13 cellular contexts compared by ENCODE assay signal in the genomic region with DNA sequence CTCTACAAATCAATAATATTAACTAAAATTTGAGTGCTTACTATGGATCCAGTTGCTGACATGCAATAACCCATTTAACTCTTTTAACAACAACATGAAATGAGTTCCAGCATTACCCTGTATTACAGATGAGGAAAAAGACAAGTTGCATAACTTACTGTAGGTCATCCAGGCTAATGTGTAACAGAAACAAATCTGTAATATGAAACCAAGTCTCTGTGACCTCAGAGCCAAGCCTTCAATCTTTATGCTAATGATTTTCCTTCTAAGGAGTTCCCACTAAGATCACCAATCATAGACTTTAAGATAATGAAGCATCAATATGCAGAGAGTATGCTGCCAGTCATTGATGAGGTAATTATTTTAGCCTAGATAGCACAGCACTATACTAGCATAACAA. TPM values are rescaled to one million over a fixed set of nuclear protein-coding genes. Genes with fewer than 3 reads are reported as not detected.
DNase-seq lines count a peak whose midpoint lies in the region; ATAC-seq, FAIRE-seq and TF ChIP-seq lines count a peak whose summit lies in the region.
"Had no signal": no experiment of that assay in that cellular context is flagged by ENCODE, and none has a peak within 500 bp of the region (broad histone marks: within the 10 kb centered on the region; RNA-seq: fewer than 3 reads in every experiment).

No MANE protein-coding gene starts in this region.

- H3K9ac ChIP-seq in adipocyte (ENCODE audit: low read length) (no peak overlapping the region), mesenchymal stem cell (ENCODE audit: low read length) (no peak overlapping the region)

- H2AK5ac ChIP-seq in mesenchymal stem cell (ENCODE audit: low read length, severe bottlenecking) = no peak overlapping the region

- H3K4me1 ChIP-seq in adipocyte (ENCODE audit: control insufficient read depth, insufficient read depth, low read length) (peaks cover 4% of the 10 kb centered on the region), mesenchymal stem cell (ENCODE audit: control insufficient read depth, insufficient read depth, low read depth, low read length) (no peaks in the 10 kb centered on the region)
- H3K4me1 ChIP-seq: lower lobe of right lung, tibial artery had no signal

- H3K27ac Mint-ChIP-seq in Calu3 (ENCODE audit: unreplicated experiment) = no peak overlapping the region
- H3K27ac Mint-ChIP-seq: T-helper 1 cell treated with Interleukin-12 subunit alpha and Interleukin-12 subunit beta and Interleukin-4 antibody, amounts not matched to agents 30 μg/mL and 1 μg/mL, for 36 hours had no signal

- no peak overlapping the region for H4K91ac ChIP-seq in mesenchymal stem cell (ENCODE audit: low read length)

- H3K27me3 ChIP-seq in adipocyte (replicated peaks; ENCODE audit: control insufficient read depth, insufficient read depth, low read length) (no peaks in the 10 kb centered on the region), mesenchymal stem cell (ENCODE audit: control insufficient read depth in 1 of 2, insufficient read depth in 1 of 2, low read length in 2 of 2) (no peaks in the 10 kb centered on the region)
- H3K27me3 ChIP-seq: tibial artery had no signal

- no peak overlapping the region for H2BK12ac ChIP-seq in mesenchymal stem cell (ENCODE audit: low read length in 2 of 2)

- H2BK15ac ChIP-seq in mesenchymal stem cell (ENCODE audit: low read depth, poor library complexity, severe bottlenecking) = no peak overlapping the region

- no peak overlapping the region for H3K4ac ChIP-seq in mesenchymal stem cell (ENCODE audit: low read depth in 1 of 2, low read length in 2 of 2)

- H3K4me2 ChIP-seq in mesenchymal stem cell (ENCODE audit: low read length, poor library complexity, severe bottlenecking) = no peak overlapping the region

- CTCF ChIA-PET in Calu3 (lab: Charles Lee) = no interaction called here

- intact Hi-C loops in Calu3 (cut with micrococcal nuclease; ENCODE audit: unreplicated experiment) = no loop called here

- no peak overlapping the region for H4K8ac ChIP-seq in mesenchymal stem cell (ENCODE audit: low read length)

- no peaks in the 10 kb centered on the region for H3K36me3 ChIP-seq in adipocyte (ENCODE audit: control insufficient read depth, insufficient read depth, low read length, severe bottlenecking)
- no peaks in the 10 kb centered on the region for H3K36me3 ChIP-seq in mesenchymal stem cell (ENCODE audit: control insufficient read depth in 1 of 2, insufficient read depth in 2 of 2, low read depth in 1 of 2, low read length in 2 of 2)
- H3K36me3 ChIP-seq: lower lobe of right lung, tibial artery had no signal

- BruUV-seq in Calu3 (replicated peaks; lab: Mats Ljungman, UMichigan) = no TSS peak

- no peaks in the 10 kb centered on the region for H3K27me3 Mint-ChIP-seq in Calu3 (ENCODE audit: unreplicated experiment)

- TF ChIP-seq POLR2A in GM12891 (IDR thresholded peaks at IDR 0.05; ENCODE audit: low read depth, low read length) = no peak

- H3K27ac ChIP-seq in mesenchymal stem cell (ENCODE audit: low read length, poor library complexity, severe bottlenecking) = no peak overlapping the region
- H3K27ac ChIP-seq: lower lobe of right lung, tibial artery had no signal

- no peaks in the 10 kb centered on the region for H3K9me3 ChIP-seq in adipocyte (ENCODE audit: control insufficient read depth, low read length)
- no peaks in the 10 kb centered on the region for H3K9me3 ChIP-seq in mesenchymal stem cell (ENCODE audit: control insufficient read depth, low read length)
- H3K9me3 ChIP-seq: lower lobe of right lung, tibial artery had no signal

- H3K4me3 ChIP-seq in adipocyte (ENCODE audit: low read length) (no peak overlapping the region), mesenchymal stem cell (ENCODE audit: insufficient read depth in 1 of 2, low read depth in 1 of 2, low read length in 2 of 2) (no peak overlapping the region)
- H3K4me3 ChIP-seq: lower lobe of right lung, tibial artery had no signal

- peaks cover 4% of the 10 kb centered on the region for H3K9me3 Mint-ChIP-seq in Calu3 (ENCODE audit: low read depth, unreplicated experiment)
- H3K9me3 Mint-ChIP-seq: T-helper 1 cell treated with Interleukin-12 subunit alpha and Interleukin-12 subunit beta and Interleukin-4 antibody, amounts not matched to agents 30 μg/mL and 1 μg/mL, for 36 hours had no signal

- DNase-seq in adipocyte (ENCODE audit: low read depth) (peak; percentile 30), mesenchymal stem cell (peak; percentile 24), Calu3 (no peak), occipital lobe (lab: John Stamatoyannopoulos, UW) (no peak), GM12891 (ENCODE audit: insufficient read length, low spot score) (no peak)
- DNase-seq: foreskin melanocyte, lower lobe of right lung, MM.1S, tibial artery had no signal

- H3K14ac ChIP-seq in mesenchymal stem cell (ENCODE audit: low read length in 2 of 2) = no peak overlapping the region

- H2AFZ ChIP-seq in mesenchymal stem cell (ENCODE audit: low read depth, low read length) = no peak overlapping the region

- TF ChIP-seq CTCF in Calu3 (IDR thresholded peaks at IDR 0.05; ENCODE audit: unreplicated experiment) = no peak

- no peak overlapping the region for H2BK5ac ChIP-seq in mesenchymal stem cell (ENCODE audit: low read depth, low read length, poor library complexity, severe bottlenecking)

- H3K4me1 Mint-ChIP-seq in Calu3 (ENCODE audit: low read depth, unreplicated experiment) = no peaks in the 10 kb centered on the region

- H2BK120ac ChIP-seq in mesenchymal stem cell (ENCODE audit: low read depth, low read length) = no peak overlapping the region

- no peak overlapping the region for H3K23ac ChIP-seq in mesenchymal stem cell (ENCODE audit: low read length in 2 of 2)

- no peaks in the 10 kb centered on the region for H3K36me3 Mint-ChIP-seq in Calu3 (ENCODE audit: insufficient read depth, unreplicated experiment)

- no peak overlapping the region for H3K4me3 Mint-ChIP-seq in Calu3 (ENCODE audit: low read depth, unreplicated experiment)
- H3K4me3 Mint-ChIP-seq: T-helper 1 cell treated with Interleukin-12 subunit alpha and Interleukin-12 subunit beta and Interleukin-4 antibody, amounts not matched to agents 30 μg/mL and 1 μg/mL, for 36 hours had no signal

- no peak overlapping the region for H3K18ac ChIP-seq in mesenchymal stem cell (ENCODE audit: low read depth in 1 of 2, low read length in 2 of 2)

- FAIRE-seq in GM12891 (lab: Jason Lieb, UNC) = no peak

- H3K79me1 ChIP-seq in mesenchymal stem cell (replicated peaks; ENCODE audit: low read length, poor library complexity, severe bottlenecking) = no peaks in the 10 kb centered on the region

- ATAC-seq in GM18909 (IDR thresholded peaks at IDR 0.05; ENCODE audit: poor library complexity, unreplicated experiment) (peak; percentile 87), HG02763 (IDR thresholded peaks at IDR 0.05; ENCODE audit: unreplicated experiment) (peak; percentile 64), GM21786 (IDR thresholded peaks at IDR 0.05; ENCODE audit: unreplicated experiment) (no peak)

TF ChIP-seq in GM12891, 5 proteins besides CTCF, POLR2A, EP300 and RAD21:
- TF ChIP-seq SPI1 (IDR thresholded peaks at IDR 0.05; ENCODE audit: low read depth, low read length) (no peak), POU2F2 (IDR thresholded peaks at IDR 0.05; ENCODE audit: low read depth, low read length) (no peak), PAX5 (IDR thresholded peaks at IDR 0.05; ENCODE audit: insufficient read depth, low read length, severe bottlenecking) (no peak), POLR2AphosphoS5 (IDR thresholded peaks at IDR 0.05; ENCODE audit: low read depth, low read length) (no peak), TAF1 (IDR thresholded peaks at IDR 0.05; ENCODE audit: low read depth, low read length) (no peak)

RNA-seq across cellular contexts. Expression of a gene that starts 35.6 kb away (rescaled TPM):
- 17.3 TPM for polyA plus RNA-seq in mesenchymal stem cell (2013, experiment 1 of 2)
- 14.9 TPM for polyA plus RNA-seq in mesenchymal stem cell (2013, experiment 2 of 2)
- total RNA-seq in Calu3 (2022) = 15.7 and 21.0 TPM in 2 replicates
- total RNA-seq in occipital lobe = 29.8 TPM
- polyA plus RNA-seq in GM12891 (2012; ENCODE audit: low read depth, missing spikeins) = 17.7 TPM

Comparison
In these comparisons a context has a peak if more than half of its experiments do, and no peak if none do; other contexts are left out.
1. DNase-seq: peak in adipocyte (single experiment) and mesenchymal stem cell (single experiment); none in Calu3 (single experiment), occipital lobe (single experiment) and GM12891 (single experiment).